8 cellular contexts compared by ENCODE assay signal in the genomic region with DNA sequence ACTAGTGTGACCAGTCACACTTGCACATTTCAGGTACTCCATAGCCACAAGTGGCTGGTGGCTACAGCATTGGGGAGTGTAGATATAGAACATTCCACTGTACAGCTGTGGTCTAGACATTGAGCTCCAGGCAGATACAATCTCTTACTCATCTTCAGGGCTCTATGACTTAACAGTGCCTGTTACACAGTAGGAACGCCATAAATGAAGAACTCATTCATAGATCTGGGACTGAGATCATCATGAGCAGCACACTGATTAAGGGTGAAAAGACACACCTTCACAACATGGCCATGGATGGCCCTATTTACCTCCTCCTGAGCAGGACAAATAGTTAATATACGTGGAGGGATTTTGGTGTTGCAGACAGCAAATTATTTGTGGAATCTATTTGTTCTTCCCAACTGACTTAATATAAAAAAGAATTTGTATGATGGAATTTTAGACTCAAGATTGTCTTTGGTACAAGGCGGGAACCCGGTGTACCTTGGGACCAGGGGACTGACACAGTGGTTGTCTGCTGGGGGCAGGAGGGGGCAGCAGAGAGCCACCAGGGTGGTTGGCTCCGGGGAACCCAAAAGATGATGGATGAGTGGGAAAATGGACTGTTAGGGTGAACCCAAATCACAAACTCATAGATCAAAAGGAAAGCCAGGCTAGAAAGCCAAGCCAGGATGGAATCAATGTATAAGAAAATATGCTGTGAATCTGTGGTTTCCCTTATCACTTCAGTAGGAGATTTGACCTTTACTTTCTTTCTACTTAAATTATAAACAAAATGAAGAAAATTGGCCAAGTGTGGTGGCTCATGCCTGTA. TPM values are rescaled to one million over a fixed set of nuclear protein-coding genes. Genes with fewer than 3 reads are reported as not detected.
DNase-seq lines count a peak whose midpoint lies in the region.

No MANE protein-coding gene starts in this region.

- DNase-seq in Ammon's horn (ENCODE audit: low spot score) (peak; percentile 56), GM19240 (ENCODE audit: insufficient read length, low spot score) (peak; percentile 36), NCI-H2029 (lab: John Stamatoyannopoulos, UW) (peak; percentile 45), dermis blood vessel endothelial cell (peak; percentile 60), lung microvascular endothelial cell (ENCODE audit: low read depth in 2 of 2) (peak; percentile 35 to 60), cortex of kidney (lab: John Stamatoyannopoulos, UW) (no peak)
- DNase-seq in activated CD4-positive, alpha-beta T cell treated with anti-CD3 and anti-CD28 coated beads for 4 hours: peak; percentile 29 to 56
- peak; percentile 27 to 29 for DNase-seq in stimulated activated CD8-positive, alpha-beta memory T cell treated with anti-CD3 and anti-CD28 coated beads, Interleukin-4, amount 100 ng/mL, for 1 hour (ENCODE audit: low read depth in 2 of 2, low spot score in 1 of 2)

RNA-seq across cellular contexts. Expression of gene CPA2, which starts 24.3 kb away (rescaled TPM):
- total RNA-seq in dermis blood vessel endothelial cell (not detected in 2 replicates), lung microvascular endothelial cell (not detected in 2 replicates)

RNA-seq across cellular contexts. Expression of gene SSMEM1, which starts 34.7 kb away (rescaled TPM):
- not detected in 2 replicates for total RNA-seq in dermis blood vessel endothelial cell
- total RNA-seq in lung microvascular endothelial cell: not detected in 2 replicates

RNA-seq across cellular contexts. Expression of gene TMEM209, which starts 37.2 kb away (rescaled TPM):
- total RNA-seq in dermis blood vessel endothelial cell (4.6 and 10.4 TPM in 2 replicates), lung microvascular endothelial cell (4.6 and 5.4 TPM in 2 replicates)

RNA-seq across cellular contexts. Expression of gene CPA4, which starts 50.6 kb away (rescaled TPM):
- total RNA-seq in dermis blood vessel endothelial cell (0.17 and 0.74 TPM in 2 replicates), lung microvascular endothelial cell (under 0.01 TPM in 1 of 2 replicates, not detected in the other)
